Comparison of ENCODE assay signal across 11 cellular contexts in genomic region chr13:95027638-95028037, GRCh38.
"Had no signal": no experiment of that assay in that cellular context is flagged by ENCODE, and none has a peak within 500 bp of the region (broad histone marks: within the 10 kb centered on the region; RNA-seq: fewer than 3 reads in every experiment).

No MANE protein-coding gene starts in this region.

- H3K4me3 ChIP-seq: GM23248, GM23338, HAP-1 had no signal

- H2AFZ ChIP-seq: GM23248, GM23338 had no signal

- H3K4me1 ChIP-seq: HAP-1 had no signal

- H3K4me2 ChIP-seq: GM23338 had no signal

- H3K27ac ChIP-seq: GM23248 had no signal

- H3K9ac ChIP-seq: GM23248 had no signal

- H3K4me1 Mint-ChIP-seq: GM23338 had no signal

- H3K9me3 Mint-ChIP-seq: GM23338, H9, HFFc6 had no signal

- FAIRE-seq: H1, H54 had no signal

- DNase-seq: GM23248, GOT3, H7, H9, HCEC 1CT, HFFc6 had no signal

- H3K4me3 Mint-ChIP-seq: GM23338, H9, HFFc6 had no signal

- ATAC-seq: GM23338, HCT116 had no signal

- H3K9me3 ChIP-seq: HAP-1 had no signal

- H3K36me3 ChIP-seq: HAP-1 had no signal

- H3K27ac Mint-ChIP-seq: GM23338, H9, HFFc6 had no signal
